In the genomic region with DNA sequence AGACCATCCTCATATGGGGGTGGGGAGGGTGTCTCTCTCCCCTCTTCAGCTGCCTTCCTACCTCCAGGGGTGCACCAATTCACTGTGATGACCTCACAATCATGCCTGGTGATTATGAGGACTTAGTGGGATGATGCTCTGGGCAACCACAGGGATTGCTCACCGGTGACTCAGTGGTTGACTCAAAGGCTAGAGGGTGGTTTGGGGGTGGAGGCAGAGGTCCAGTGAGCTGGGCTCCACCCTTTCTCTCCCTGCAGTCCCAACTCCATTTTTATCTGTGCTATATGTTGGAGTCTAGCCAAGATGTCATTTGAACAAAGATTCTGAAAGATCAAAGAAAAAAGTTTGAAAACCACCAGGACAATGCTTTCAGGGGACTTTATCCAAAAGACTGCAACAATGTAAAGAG, we compare ENCODE assay signal across 9 cellular contexts.
DNase-seq lines count a peak whose midpoint lies in the region; TF ChIP-seq lines count a peak whose summit lies in the region.
"Had no signal": no experiment of that assay in that cellular context is flagged by ENCODE, and none has a peak within 500 bp of the region (broad histone marks: within the 10 kb centered on the region; RNA-seq: fewer than 3 reads in every experiment).

No MANE protein-coding gene starts in this region.

- no peaks in the 10 kb centered on the region for H3K79me2 ChIP-seq in smooth muscle cell (ENCODE audit: low read depth)

- no peaks in the 10 kb centered on the region for H3K9me3 ChIP-seq in smooth muscle cell (replicated peaks; ENCODE audit: low read depth)
- H3K9me3 ChIP-seq: lower lobe of right lung had no signal

- peaks cover 11% of the 10 kb centered on the region for H3K4me1 ChIP-seq in smooth muscle cell (ENCODE audit: low read depth)
- H3K4me1 ChIP-seq: lower lobe of right lung had no signal

- WGBS in smooth muscle cell (ENCODE audit: low lambda C conversion rate), result 0% methylated on average over 1 of the region's 1 CpG

- peaks cover 17% of the 10 kb centered on the region for H3F3A ChIP-seq in smooth muscle cell (ENCODE audit: low read depth)

- no peaks in the 10 kb centered on the region for H3K27me3 ChIP-seq in smooth muscle cell (ENCODE audit: low read depth)

- no peak overlapping the region for H2AFZ ChIP-seq in smooth muscle cell (ENCODE audit: low read depth)

- TF ChIP-seq CTCF in smooth muscle cell (IDR thresholded peaks at IDR 0.05; ENCODE audit: borderline replicate concordance, insufficient read depth, poor library complexity, severe bottlenecking), result no peak

- no peaks in the 10 kb centered on the region for H4K20me1 ChIP-seq in smooth muscle cell (ENCODE audit: low read depth)

- peak; percentile 19 for DNase-seq in NK-92 treated with Interleukin-12 subunit alpha and Interleukin-12 subunit beta, amount 100 ng/mL, for 24 hours (lab: John Stamatoyannopoulos, UW)
- DNase-seq in NK-92 (lab: John Stamatoyannopoulos, UW; ENCODE audit: unreplicated experiment) (no peak), OCI-M1 (lab: John Stamatoyannopoulos, UW) (peak; percentile 54), fibroblast of gingiva (ENCODE audit: low read depth) (peak; percentile 95), smooth muscle cell (lab: John Stamatoyannopoulos, UW; ENCODE audit: unreplicated experiment) (peak; percentile 37), GDM1 (lab: John Stamatoyannopoulos, UW) (no peak), NCI-H1105 treated with DMSO at 0.1 percent for 48 hours (lab: John Stamatoyannopoulos, UW) (no peak), NCI-H1417 (lab: John Stamatoyannopoulos, UW) (no peak)
- DNase-seq: lower lobe of right lung had no signal

- peak overlapping the region; percentile 69 for H3K9ac ChIP-seq in smooth muscle cell (ENCODE audit: low read depth)

- H3K4me3 ChIP-seq in smooth muscle cell, result no peak overlapping the region
- H3K4me3 ChIP-seq: lower lobe of right lung had no signal

- peak overlapping the region; percentile 93 for H3K27ac ChIP-seq in smooth muscle cell (ENCODE audit: low read depth)
- H3K27ac ChIP-seq: lower lobe of right lung had no signal

- peak overlapping the region; percentile 79 for H3K4me2 ChIP-seq in smooth muscle cell

- H3K36me3 ChIP-seq in smooth muscle cell (ENCODE audit: low read depth), result no peaks in the 10 kb centered on the region
- H3K36me3 ChIP-seq: lower lobe of right lung had no signal

Comparison
In these comparisons a context has a peak if more than half of its experiments do, and no peak if none do; other contexts are left out.
1. DNase-seq: peak in NK-92 treated with Interleukin-12 subunit alpha and Interleukin-12 subunit beta, amount 100 ng/mL, for 24 hours (single experiment), OCI-M1 (single experiment), fibroblast of gingiva (single experiment) and smooth muscle cell (single experiment); none in NK-92 (single experiment), GDM1 (single experiment), NCI-H1105 treated with DMSO at 0.1 percent for 48 hours (single experiment) and NCI-H1417 (0 of 3).